ENCODE assay signal across 19 cellular contexts in the genomic region with DNA sequence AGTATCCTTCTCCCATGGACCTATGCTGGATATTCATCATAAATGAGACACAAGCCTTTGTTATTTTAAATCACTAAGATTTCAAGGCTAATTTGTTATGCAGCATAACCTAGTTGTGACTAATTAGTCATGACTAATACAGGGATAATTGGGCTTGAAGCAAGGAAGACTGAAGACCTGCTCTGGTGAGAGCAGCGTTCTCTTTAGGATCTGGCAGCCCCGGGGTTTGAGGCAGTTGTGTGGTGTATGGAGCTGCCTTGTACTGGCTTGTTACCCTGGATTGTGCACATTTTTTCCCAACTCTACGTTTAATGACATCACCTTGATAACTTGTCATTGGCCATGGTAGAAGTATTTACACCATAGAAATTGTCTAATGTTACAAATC. TPM values are rescaled to one million over a fixed set of nuclear protein-coding genes. Genes with fewer than 3 reads are reported as not detected.
DNase-seq lines count a peak whose midpoint lies in the region; ATAC-seq, FAIRE-seq and TF ChIP-seq lines count a peak whose summit lies in the region.
"Had no signal": no experiment of that assay in that cellular context is flagged by ENCODE, and none has a peak within 500 bp of the region (broad histone marks: within the 10 kb centered on the region; RNA-seq: fewer than 3 reads in every experiment).

No MANE protein-coding gene starts in this region.

- no peak overlapping the region for H2BK5ac ChIP-seq in mesendoderm (ENCODE audit: low read length)

- no peaks in the 10 kb centered on the region for H3K79me1 ChIP-seq in mesendoderm (ENCODE audit: low read length)

- no peak overlapping the region for H2BK15ac ChIP-seq in mesendoderm (replicated peaks; ENCODE audit: low read depth)

- H3K27me3 ChIP-seq in breast epithelium (no peaks in the 10 kb centered on the region), bronchial epithelial cell (ENCODE audit: control insufficient read depth, insufficient read depth, low read length) (no peaks in the 10 kb centered on the region), mesendoderm (ENCODE audit: insufficient read depth, low read length, poor library complexity) (no peaks in the 10 kb centered on the region)
- H3K27me3 ChIP-seq: BLaER1 had no signal

- peak; percentile 1 for DNase-seq in MCF 10A (ENCODE audit: unreplicated experiment)
- no peak for DNase-seq in breast epithelium (ENCODE audit: low spot score in 2 of 2)
- peak; percentile 83 for DNase-seq in bronchial epithelial cell (ENCODE audit: low read depth)
- no peak for DNase-seq in nephron progenitor cell
- no peak for DNase-seq in epidermal melanocyte (ENCODE audit: insufficient read length, low spot score)
- DNase-seq in mesendoderm: no peak
- DNase-seq: 8988T; CD4-positive, alpha-beta memory T cell; DMS79 treated with DMSO at 0.1 percent for 48 hours; GF-D8; GOT3; H9 had no signal

- H3K4me3 Mint-ChIP-seq in MCF 10A (ENCODE audit: unreplicated experiment) (no peak overlapping the region), nephron progenitor cell (no peak overlapping the region)
- H3K4me3 Mint-ChIP-seq: CD14-positive monocyte; CD4-positive, alpha-beta memory T cell; H9 had no signal

- H3K36me3 Mint-ChIP-seq in MCF 10A (ENCODE audit: insufficient read depth, unreplicated experiment) (no peaks in the 10 kb centered on the region), nephron progenitor cell (ENCODE audit: low read depth) (no peaks in the 10 kb centered on the region)
- H3K36me3 Mint-ChIP-seq: CD14-positive monocyte; CD4-positive, alpha-beta memory T cell had no signal

- H3K36me3 ChIP-seq in breast epithelium (no peaks in the 10 kb centered on the region), bronchial epithelial cell (ENCODE audit: control insufficient read depth, insufficient read depth, low read length) (no peaks in the 10 kb centered on the region), mesendoderm (ENCODE audit: control insufficient read depth, insufficient read depth, low read length) (no peaks in the 10 kb centered on the region)
- H3K36me3 ChIP-seq: BLaER1 had no signal

- H3K79me2 ChIP-seq in mesendoderm (ENCODE audit: control insufficient read depth, insufficient read depth, low read length): no peaks in the 10 kb centered on the region

- H3K9me3 Mint-ChIP-seq in MCF 10A (ENCODE audit: unreplicated experiment): no peaks in the 10 kb centered on the region
- peaks cover 19% of the 10 kb centered on the region for H3K9me3 Mint-ChIP-seq in nephron progenitor cell
- H3K9me3 Mint-ChIP-seq: H9 had no signal

- no peak overlapping the region for H3K56ac ChIP-seq in mesendoderm (ENCODE audit: low read length)

- BruUV-seq in MCF 10A (replicated peaks; lab: Mats Ljungman, UMichigan): no TSS peak

- no peak overlapping the region for H3K9ac ChIP-seq in mesendoderm (ENCODE audit: low read length)
- H3K9ac ChIP-seq: BLaER1 had no signal

- no peak overlapping the region for H3K4me3 ChIP-seq in breast epithelium
- H3K4me3 ChIP-seq in bronchial epithelial cell (ENCODE audit: low read depth, low read length): no peak overlapping the region
- H3K4me3 ChIP-seq in mesendoderm (ENCODE audit: low read length): no peak overlapping the region
- H3K4me3 ChIP-seq: BLaER1 had no signal

- H3K27ac Mint-ChIP-seq in MCF 10A (ENCODE audit: low read depth, unreplicated experiment) (no peak overlapping the region), nephron progenitor cell (peak overlapping the region; percentile 23)
- H3K27ac Mint-ChIP-seq: CD14-positive monocyte; CD4-positive, alpha-beta memory T cell; H9 had no signal

- no CpG with 5 or more reads among the region's 3 CpGs for WGBS in mesendoderm (ENCODE audit: extremely low coverage, insufficient coverage, low lambda C conversion rate)

- no peak for TF ChIP-seq POLR2A in breast epithelium (IDR thresholded peaks at IDR 0.05)

- H3K23ac ChIP-seq in mesendoderm (ENCODE audit: low read length): no peak overlapping the region

- no peak overlapping the region for H3K4me2 ChIP-seq in mesendoderm (ENCODE audit: low read length)
- H3K4me2 ChIP-seq: BLaER1 had no signal

- H3K27ac ChIP-seq in breast epithelium (no peak overlapping the region), mesendoderm (ENCODE audit: low read depth, low read length) (no peak overlapping the region)
- H3K27ac ChIP-seq: BLaER1 had no signal

- CTCF ChIA-PET in MCF 10A (lab: Yijun Ruan, JAX): interaction anchor here (0.7 to 1.8 kb wide), 2 partner anchors 18 to 868 kb away, joined by 3 to 4 read pairs; no protein-coding TSS in a partner anchor

- H3K9me3 ChIP-seq in breast epithelium: no peaks in the 10 kb centered on the region
- H3K9me3 ChIP-seq: BLaER1 had no signal

- intact Hi-C loops in MCF 10A (cut with micrococcal nuclease) (no loop called here), breast epithelium (cut with DNase I; ENCODE audit: low total_unique reads) (no loop called here)

- H2AK5ac ChIP-seq in mesendoderm (ENCODE audit: low read length): no peak overlapping the region

- H4K5ac ChIP-seq in mesendoderm (ENCODE audit: low read length): no peak overlapping the region

- FAIRE-seq in bronchial epithelial cell (lab: Jason Lieb, UNC): no peak

- H2BK120ac ChIP-seq in mesendoderm (ENCODE audit: low read depth, low read length): no peak overlapping the region

- TF ChIP-seq CTCF in MCF 10A (IDR thresholded peaks at IDR 0.05; ENCODE audit: unreplicated experiment): no peak
- no peak for TF ChIP-seq CTCF in breast epithelium (IDR thresholded peaks at IDR 0.05)
- TF ChIP-seq CTCF in bronchial epithelial cell (IDR thresholded peaks at IDR 0.05; ENCODE audit: insufficient read depth, low read length, severe bottlenecking): no peak
- TF ChIP-seq CTCF in nephron progenitor cell (IDR thresholded peaks at IDR 0.05): no peak

- H3K4ac ChIP-seq in mesendoderm (ENCODE audit: low read depth, low read length): no peak overlapping the region

- POLR2A ChIA-PET in MCF 10A (lab: Yijun Ruan, JAX): interaction anchor here (0.7 to 1.4 kb wide), 4 partner anchors 10 to 85 kb away, joined by 3 to 7 read pairs (median 3); no protein-coding TSS in a partner anchor

- no peak overlapping the region for H4K8ac ChIP-seq in mesendoderm (ENCODE audit: low read depth, low read length)

- H3K4me1 ChIP-seq in breast epithelium (no peaks in the 10 kb centered on the region), mesendoderm (ENCODE audit: control insufficient read depth, low read depth, low read length) (no peaks in the 10 kb centered on the region)
- H3K4me1 ChIP-seq: BLaER1 had no signal

- ATAC-seq in esophagus mucosa (peak; percentile 71), GM21717 (IDR thresholded peaks at IDR 0.05; ENCODE audit: unreplicated experiment) (no peak)

- H3K18ac ChIP-seq in mesendoderm (ENCODE audit: low read length): no peak overlapping the region

- H3K27me3 Mint-ChIP-seq in MCF 10A (ENCODE audit: insufficient read depth, unreplicated experiment): no peaks in the 10 kb centered on the region
- H3K27me3 Mint-ChIP-seq in nephron progenitor cell (ENCODE audit: low read depth, poor library complexity): no peaks in the 10 kb centered on the region
- H3K27me3 Mint-ChIP-seq: CD4-positive, alpha-beta memory T cell had no signal

- H3K4me1 Mint-ChIP-seq in MCF 10A (ENCODE audit: insufficient read depth, unreplicated experiment) (peaks cover 28% of the 10 kb centered on the region), nephron progenitor cell (peaks cover 4% of the 10 kb centered on the region)
- H3K4me1 Mint-ChIP-seq: CD14-positive monocyte, H9 had no signal

RNA-seq across cellular contexts. Expression of a gene that starts 25.7 kb away (rescaled TPM):
- total RNA-seq in MCF 10A (2022) (not detected in 2 replicates), breast epithelium (1 to 10 TPM; 1.3 to 6.9 (median 5.9) TPM), bronchial epithelial cell (under 0.01 and 1.7 TPM in 2 replicates), esophagus mucosa (18.8 TPM)
- polyA plus RNA-seq in mesendoderm (2013, experiment 1 of 2): 0.35 TPM
- 0.71 TPM for polyA plus RNA-seq in mesendoderm (2013, experiment 2 of 2)
- total RNA-seq: A673; CD4-positive, alpha-beta memory T cell; HT-29 had no signal
- polyA plus RNA-seq: AG04450; CD4-positive, alpha-beta memory T cell had no signal

Comparison
In these comparisons a context has a peak if more than half of its experiments do, and no peak if none do; other contexts are left out.
1. DNase-seq: peak in MCF 10A (single experiment) and bronchial epithelial cell (single experiment); none in breast epithelium (0 of 2), nephron progenitor cell (single experiment), epidermal melanocyte (single experiment) and mesendoderm (single experiment).